ENCODE assay signal across 9 cellular contexts in the genomic region with DNA sequence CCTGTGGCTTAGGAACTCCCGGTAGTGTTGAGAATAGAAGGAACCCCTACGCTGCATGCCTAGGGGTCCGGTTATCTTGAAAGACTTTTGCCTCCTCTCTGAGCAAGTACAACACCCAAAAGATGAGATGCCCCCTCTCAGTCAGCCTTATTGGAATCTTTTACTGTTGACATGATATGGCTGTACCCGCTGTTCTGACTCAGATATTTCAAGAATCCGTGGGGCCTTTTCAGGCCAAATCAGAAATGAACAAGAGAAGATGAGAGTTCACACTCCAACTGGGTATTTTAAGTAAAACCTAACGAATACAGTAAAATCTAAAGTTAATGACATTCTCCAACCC.
DNase-seq lines count a peak whose midpoint lies in the region; ATAC-seq and TF ChIP-seq lines count a peak whose summit lies in the region.
"Had no signal": no experiment of that assay in that cellular context is flagged by ENCODE, and none has a peak within 500 bp of the region (broad histone marks: within the 10 kb centered on the region; RNA-seq: fewer than 3 reads in every experiment).

No MANE protein-coding gene starts in this region.

- peaks cover 3% of the 10 kb centered on the region for H3K36me3 Mint-ChIP-seq in activated T-helper 1 cell treated with anti-CD3 and anti-CD28 coated beads, Interleukin-12 subunit alpha, Interleukin-12 subunit beta, Interleukin-2, Interleukin-4 antibody, amounts not matched to agents 30 ng/mL and 10 ng/mL and 1 ng/mL, durations not matched to agents 14 hours and 24 hours and 36 hours (ENCODE audit: low read depth)

- no peak for ATAC-seq in heart right ventricle
- no peak for ATAC-seq in Right ventricle myocardium inferior
- ATAC-seq in lower lobe of right lung = no peak
- ATAC-seq in HG03097 (IDR thresholded peaks at IDR 0.05; ENCODE audit: low FRiP score, unreplicated experiment) = no peak
- ATAC-seq in HG02973 (IDR thresholded peaks at IDR 0.05; ENCODE audit: unreplicated experiment) = no peak

- H3K9me3 Mint-ChIP-seq in activated T-helper 1 cell treated with anti-CD3 and anti-CD28 coated beads, Interleukin-12 subunit alpha, Interleukin-12 subunit beta, Interleukin-2, Interleukin-4 antibody, amounts not matched to agents 30 ng/mL and 10 ng/mL and 1 ng/mL, durations not matched to agents 14 hours and 24 hours and 36 hours = peaks cover 3% of the 10 kb centered on the region

- 68 to 78% methylated on average over 6 of the region's 6 CpGs for WGBS in heart right ventricle, 2 donors

- H3K9me3 ChIP-seq in heart right ventricle (peaks cover 0 to 5% (median 0%) of the 10 kb centered on the region in 11 donors), lower lobe of right lung (no peaks in the 10 kb centered on the region)

- H3K27me3 Mint-ChIP-seq in activated T-helper 1 cell treated with anti-CD3 and anti-CD28 coated beads, Interleukin-12 subunit alpha, Interleukin-12 subunit beta, Interleukin-2, Interleukin-4 antibody, amounts not matched to agents 30 ng/mL and 10 ng/mL and 1 ng/mL, durations not matched to agents 14 hours and 24 hours and 36 hours (ENCODE audit: insufficient read depth) = peaks cover 30% of the 10 kb centered on the region

- H3K27ac ChIP-seq in heart right ventricle (peak overlapping the region in 1 of 10 donors; percentile 81), lower lobe of right lung (peak overlapping the region; percentile 75)

- intact Hi-C loops in heart right ventricle (cut with DNase I) = loop anchor here in 1 of 10 donors (10.0 kb wide), 1 partner anchor 54 kb away; no protein-coding TSS in a partner anchor
- intact Hi-C loops in Right ventricle myocardium inferior (cut with DNase I) = no loop called here
- intact Hi-C loops in activated T-helper 1 cell treated with anti-CD3 and anti-CD28 coated beads, Interleukin-12 subunit alpha, Interleukin-12 subunit beta, Interleukin-2, Interleukin-4 antibody, amounts not matched to agents 30 ng/mL and 10 ng/mL and 1 ng/mL, durations not matched to agents 14 hours and 24 hours and 36 hours (cut with micrococcal nuclease) = loop anchor here (1.0 to 2.0 kb wide), 2 partner anchors 15 to 16 kb away; no protein-coding TSS in a partner anchor
- intact Hi-C loops in lower lobe of right lung (cut with DNase I) = no loop called here

- TF ChIP-seq CTCF in heart right ventricle (IDR thresholded peaks at IDR 0.05) (no peak), lower lobe of right lung (IDR thresholded peaks at IDR 0.05) (no peak)

- H3K36me3 ChIP-seq in heart right ventricle (no peaks in the 10 kb centered on the region), lower lobe of right lung (no peaks in the 10 kb centered on the region)

- H3K4me3 Mint-ChIP-seq in activated T-helper 1 cell treated with anti-CD3 and anti-CD28 coated beads, Interleukin-12 subunit alpha, Interleukin-12 subunit beta, Interleukin-2, Interleukin-4 antibody, amounts not matched to agents 30 ng/mL and 10 ng/mL and 1 ng/mL, durations not matched to agents 14 hours and 24 hours and 36 hours = peak overlapping the region; percentile 89

- H3K27me3 ChIP-seq in heart right ventricle = peaks cover 4 to 78% (median 58%) of the 10 kb centered on the region in 7 donors
- H3K27me3 ChIP-seq in lower lobe of right lung (ENCODE audit: low read depth) = peaks cover 24% of the 10 kb centered on the region

- H3K4me1 ChIP-seq in heart right ventricle (peaks cover 0 to 26% (median 12%) of the 10 kb centered on the region in 9 donors), lower lobe of right lung (no peaks in the 10 kb centered on the region)

- H3K27ac Mint-ChIP-seq in activated T-helper 1 cell treated with anti-CD3 and anti-CD28 coated beads, Interleukin-12 subunit alpha, Interleukin-12 subunit beta, Interleukin-2, Interleukin-4 antibody, amounts not matched to agents 30 ng/mL and 10 ng/mL and 1 ng/mL, durations not matched to agents 14 hours and 24 hours and 36 hours = peak overlapping the region; percentile 86

- peaks cover 41% of the 10 kb centered on the region for H3K4me1 Mint-ChIP-seq in activated T-helper 1 cell treated with anti-CD3 and anti-CD28 coated beads, Interleukin-12 subunit alpha, Interleukin-12 subunit beta, Interleukin-2, Interleukin-4 antibody, amounts not matched to agents 30 ng/mL and 10 ng/mL and 1 ng/mL, durations not matched to agents 14 hours and 24 hours and 36 hours (ENCODE audit: low read depth)

- DNase-seq in heart right ventricle (no peak), Right ventricle myocardium inferior (ENCODE audit: missing footprints) (no peak), lower lobe of right lung (no peak), NCI-H446 (lab: John Stamatoyannopoulos, UW) (no peak), HK-2 (ENCODE audit: unreplicated experiment) (no peak)
- DNase-seq in activated T-helper 1 cell treated with anti-CD3 and anti-CD28 coated beads, Interleukin-12 subunit alpha, Interleukin-12 subunit beta, Interleukin-2, Interleukin-4 antibody, amounts not matched to agents 30 ng/mL and 10 ng/mL and 1 ng/mL, durations not matched to agents 14 hours and 24 hours and 36 hours (ENCODE audit: low spot score) = no peak
- DNase-seq: NCI-H1092 had no signal

- H3K4me3 ChIP-seq in heart right ventricle (peak overlapping the region in 7 of 10 donors; percentile 1 to 51 (median 41)), lower lobe of right lung (peak overlapping the region; percentile 46)
